Comparison of ENCODE assay signal across 1 cellular context in genomic region chr7:56051339-56052191, GRCh38.
TF ChIP-seq lines count a peak whose summit lies in the region.

Gene CCT6A, plus strand, starts transcription at chr7:56051765. Its CDS starts 84 bp downstream, at chr7:56051849.
Gene PSPH, minus strand, starts transcription at chr7:56051444. Its CDS starts 30,232 bp downstream, at chr7:56021212.

TF ChIP-seq in HepG2, 621 proteins besides CTCF, POLR2A, EP300 and RAD21 (continued from another document):
- peak; percentile 54 for TF ChIP-seq ZHX2 (IDR thresholded peaks at IDR 0.05; ENCODE audit: low read depth)
- no peak for TF ChIP-seq ZHX2 (CRISPR knock-in tag; IDR thresholded peaks at IDR 0.05; ENCODE audit: borderline replicate concordance)
- no peak for TF ChIP-seq EHMT2 (IDR thresholded peaks at IDR 0.05; ENCODE audit: borderline replicate concordance, low read depth, low read length)
- peak; percentile 80 for TF ChIP-seq NR0B2 (CRISPR knock-in tag; IDR thresholded peaks at IDR 0.05)
- TF ChIP-seq MYNN (CRISPR knock-in tag; IDR thresholded peaks at IDR 0.05; ENCODE audit: low read depth), result 0 out of 2 replicates have a peak, but pooled peaks have one; percentile 15
- 0 out of 2 replicates have a peak, but pooled peaks have one; percentile 56 for TF ChIP-seq ZNF660 (CRISPR knock-in tag; IDR thresholded peaks at IDR 0.05; ENCODE audit: borderline replicate concordance, low read depth)
- TF ChIP-seq ARID5B (CRISPR knock-in tag; IDR thresholded peaks at IDR 0.05), result peak; percentile 63; the same call in 1 of the 2 replicates
- TF ChIP-seq ZNF747 (CRISPR knock-in tag; IDR thresholded peaks at IDR 0.05; ENCODE audit: borderline replicate concordance), result peak; percentile 70; the same call in 1 of the 2 replicates
- peak; percentile 84 for TF ChIP-seq ZNF501 (CRISPR knock-in tag; IDR thresholded peaks at IDR 0.05)
- peak; percentile 52; the same call in 1 of the 2 replicates for TF ChIP-seq KDM5A (IDR thresholded peaks at IDR 0.05; ENCODE audit: borderline replicate concordance, low read length)
- TF ChIP-seq PPARG (CRISPR knock-in tag; conservative IDR thresholded peaks at IDR 0.05), result no peak
- 0 out of 2 replicates have a peak, but pooled peaks have one; percentile 21 for TF ChIP-seq FOXK1 (CRISPR knock-in tag; IDR thresholded peaks at IDR 0.05; ENCODE audit: borderline replicate concordance, low read depth)
- TF ChIP-seq HINFP (CRISPR knock-in tag; IDR thresholded peaks at IDR 0.05; ENCODE audit: low read depth), result peak; percentile 88
- no peak for TF ChIP-seq AHDC1 (CRISPR knock-in tag; IDR thresholded peaks at IDR 0.05; ENCODE audit: borderline replicate concordance)
- no peak for TF ChIP-seq RBAK (CRISPR knock-in tag; IDR thresholded peaks at IDR 0.05)
- TF ChIP-seq TBP (CRISPR knock-in tag; IDR thresholded peaks at IDR 0.05), result no peak
- TF ChIP-seq ZNF484 (CRISPR knock-in tag; IDR thresholded peaks at IDR 0.05; ENCODE audit: borderline replicate concordance, low read depth), result no peak; the same call in 1 of the 2 replicates
- no peak for TF ChIP-seq PLRG1 (conservative IDR thresholded peaks at IDR 0.05)
- TF ChIP-seq ZBED4 (CRISPR knock-in tag; IDR thresholded peaks at IDR 0.05; ENCODE audit: borderline replicate concordance), result peak; percentile 99
- TF ChIP-seq CREM (IDR thresholded peaks at IDR 0.05), result peak; percentile 70
- TF ChIP-seq CREM (CRISPR knock-in tag; IDR thresholded peaks at IDR 0.05), result no peak
- TF ChIP-seq NAIF1 (CRISPR knock-in tag; IDR thresholded peaks at IDR 0.05; ENCODE audit: borderline replicate concordance), result peak; percentile 81; the same call in 1 of the 2 replicates
- peak; percentile 96 for TF ChIP-seq SAP130 (CRISPR knock-in tag; IDR thresholded peaks at IDR 0.05; ENCODE audit: low read depth)
- peak; percentile 78; the same call in 1 of the 2 replicates for TF ChIP-seq SMAD3 (CRISPR knock-in tag; IDR thresholded peaks at IDR 0.05)
- no peak for TF ChIP-seq KAT2B (IDR thresholded peaks at IDR 0.05; ENCODE audit: borderline replicate concordance, low read depth, low read length)
- TF ChIP-seq RAD51 (IDR thresholded peaks at IDR 0.05; ENCODE audit: borderline replicate concordance), result no peak
- TF ChIP-seq ZFX (CRISPR knock-in tag; IDR thresholded peaks at IDR 0.05; ENCODE audit: low read depth), result peak; percentile 95
- TF ChIP-seq MATR3 (CRISPR knock-in tag; IDR thresholded peaks at IDR 0.05), result no peak
- no peak for TF ChIP-seq ZNF468 (CRISPR knock-in tag; IDR thresholded peaks at IDR 0.05)
- no peak; the same call in 1 of the 2 replicates for TF ChIP-seq ZNF230 (CRISPR knock-in tag; IDR thresholded peaks at IDR 0.05)
